In the genomic region with DNA sequence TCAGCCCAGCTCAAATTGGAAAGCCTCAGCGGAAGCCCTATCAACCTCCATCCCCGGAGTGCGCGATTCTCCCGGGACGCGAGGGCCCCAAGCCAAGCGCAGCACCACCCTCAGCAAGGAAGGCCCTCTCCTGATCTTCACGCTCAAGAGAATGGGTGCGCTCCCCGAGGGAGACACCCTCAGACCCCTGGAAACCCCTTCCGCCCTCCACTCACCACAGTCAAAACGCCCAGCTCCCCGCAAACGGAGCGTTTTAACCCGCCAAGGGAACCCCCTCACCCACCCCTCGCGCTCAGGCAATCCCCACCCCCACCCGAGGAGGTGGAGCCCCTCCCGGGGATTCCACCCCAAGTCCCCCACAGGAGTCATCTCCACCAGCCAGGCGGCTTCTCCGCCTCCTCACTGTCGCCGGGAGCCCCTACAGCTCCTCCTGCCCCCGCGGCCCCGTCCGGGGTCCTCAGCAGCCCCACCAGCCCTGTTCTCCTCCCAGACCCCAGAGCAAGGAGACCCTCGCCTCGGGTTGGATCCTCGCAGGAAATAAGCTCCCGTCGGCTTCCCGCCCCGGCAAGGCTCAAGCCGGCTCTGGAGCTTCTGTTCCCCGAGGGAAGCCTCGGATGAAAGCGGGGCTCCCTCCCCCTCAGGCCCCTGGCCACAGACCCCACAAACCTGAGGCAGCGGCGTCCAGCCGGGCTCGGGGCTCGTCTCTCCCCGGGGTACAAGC, we compare ENCODE assay signal across 8 cellular contexts. TPM values are rescaled to one million over a fixed set of nuclear protein-coding genes. Genes with fewer than 3 reads are reported as not detected.
A peak's percentile ranks its signal among the peaks of the same experiment; 100 is the strongest.
DNase-seq lines count a peak whose midpoint lies in the region; ATAC-seq and TF ChIP-seq lines count a peak whose summit lies in the region.

No MANE protein-coding gene starts in this region.

- peak overlapping the region; percentile 100 for H3K9ac ChIP-seq in OCI-LY3 (ENCODE audit: low read length)

- H3K4me3 ChIP-seq in ACC112 (ENCODE audit: low read depth, low read length): peak overlapping the region; percentile 91
- peak overlapping the region; percentile 91 for H3K4me3 ChIP-seq in OCI-LY3 (ENCODE audit: low read length)
- peak overlapping the region; percentile 100 for H3K4me3 ChIP-seq in cardiac muscle cell

- H4K20me1 ChIP-seq in OCI-LY3 (ENCODE audit: insufficient read depth, low read length): peaks cover 34% of the 10 kb centered on the region

- peak overlapping the region; percentile 84 for H3K4me3 Mint-ChIP-seq in activated naive CD4-positive, alpha-beta T cell treated with anti-CD3 and anti-CD28 coated beads, Interleukin-2, amount 10 ng/mL, durations not matched to agents 7 days and 5 days

- H3K27ac ChIP-seq in ACC112 (ENCODE audit: low read depth, low read length) (peak overlapping the region; percentile 87), OCI-LY3 (ENCODE audit: low read length) (peak overlapping the region; percentile 98), cardiac muscle cell (peak overlapping the region; percentile 91)

- peak; percentile 65 for DNase-seq in activated naive CD4-positive, alpha-beta T cell treated with anti-CD3 and anti-CD28 coated beads, Interleukin-2, amount 10 ng/mL, durations not matched to agents 7 days and 5 days
- DNase-seq in cardiac muscle cell (ENCODE audit: low read depth in 1 of 2, low spot score in 1 of 2) (peak in 1 of 2 donors; percentile 42), pons (ENCODE audit: low spot score) (peak; percentile 28), GM19240 (ENCODE audit: insufficient read length, low spot score) (no peak), NCI-H2029 (lab: John Stamatoyannopoulos, UW) (no peak)

- H3K4me2 ChIP-seq in OCI-LY3 (ENCODE audit: low read length): peak overlapping the region; percentile 78

- peaks cover 45% of the 10 kb centered on the region for H3K4me1 ChIP-seq in ACC112 (ENCODE audit: control insufficient read depth, insufficient read depth, low read length, unreplicated experiment)
- H3K4me1 ChIP-seq in OCI-LY3 (ENCODE audit: low read length): peaks cover 49% of the 10 kb centered on the region
- H3K4me1 ChIP-seq in cardiac muscle cell (ENCODE audit: low read depth): peaks cover 58% of the 10 kb centered on the region

- peaks cover 74% of the 10 kb centered on the region for H3K4me1 Mint-ChIP-seq in activated naive CD4-positive, alpha-beta T cell treated with anti-CD3 and anti-CD28 coated beads, Interleukin-2, amount 10 ng/mL, durations not matched to agents 7 days and 5 days

- ATAC-seq in GM19438 (IDR thresholded peaks at IDR 0.05; ENCODE audit: low read depth, unreplicated experiment): peak; percentile 1

- no peaks in the 10 kb centered on the region for H3K9me3 ChIP-seq in OCI-LY3 (ENCODE audit: insufficient read depth, low read length)
- H3K9me3 ChIP-seq in cardiac muscle cell (ENCODE audit: low read depth): no peaks in the 10 kb centered on the region

- TF ChIP-seq CTCF in OCI-LY3 (IDR thresholded peaks at IDR 0.05; ENCODE audit: low read depth, low read length): no peak
- TF ChIP-seq CTCF in cardiac muscle cell (IDR thresholded peaks at IDR 0.05; ENCODE audit: low read depth, low read length): no peak

- H2AFZ ChIP-seq in ACC112 (ENCODE audit: low read length, unreplicated experiment) (peak overlapping the region; percentile 84), OCI-LY3 (ENCODE audit: low read depth, low read length) (no peak overlapping the region)

- peaks cover 88% of the 10 kb centered on the region for H3K79me2 ChIP-seq in ACC112 (ENCODE audit: control insufficient read depth, insufficient read depth, low read length, unreplicated experiment)
- peaks cover 93% of the 10 kb centered on the region for H3K79me2 ChIP-seq in OCI-LY3 (ENCODE audit: low read length)

- H3K27me3 Mint-ChIP-seq in activated naive CD4-positive, alpha-beta T cell treated with anti-CD3 and anti-CD28 coated beads, Interleukin-2, amount 10 ng/mL, durations not matched to agents 7 days and 5 days: no peaks in the 10 kb centered on the region

- H3K27me3 ChIP-seq in ACC112 (ENCODE audit: insufficient read depth, low read length) (no peaks in the 10 kb centered on the region), OCI-LY3 (ENCODE audit: low read depth, low read length) (no peaks in the 10 kb centered on the region), cardiac muscle cell (no peaks in the 10 kb centered on the region)

- peaks cover 39% of the 10 kb centered on the region for H3K36me3 Mint-ChIP-seq in activated naive CD4-positive, alpha-beta T cell treated with anti-CD3 and anti-CD28 coated beads, Interleukin-2, amount 10 ng/mL, durations not matched to agents 7 days and 5 days

- H3K36me3 ChIP-seq in ACC112 (ENCODE audit: insufficient read depth, low read length) (peaks cover 13% of the 10 kb centered on the region; the same call in 1 of the 2 replicates), OCI-LY3 (replicated peaks; ENCODE audit: low read depth, low read length) (peaks cover 20% of the 10 kb centered on the region), cardiac muscle cell (no peaks in the 10 kb centered on the region)

- H3K9me3 Mint-ChIP-seq in activated naive CD4-positive, alpha-beta T cell treated with anti-CD3 and anti-CD28 coated beads, Interleukin-2, amount 10 ng/mL, durations not matched to agents 7 days and 5 days: no peaks in the 10 kb centered on the region

- CTCF ChIA-PET in activated naive CD4-positive, alpha-beta T cell treated with anti-CD3 and anti-CD28 coated beads, Interleukin-2, amount 10 ng/mL, durations not matched to agents 7 days and 5 days (lab: Charles Lee): interaction anchor here (0.9 to 2.1 kb wide), 7 partner anchors 12 to 116 kb away, joined by 3 to 11 read pairs (median 5); partner anchors contain the start of gene ATP5F1B

- peak overlapping the region; percentile 93 for H3K27ac Mint-ChIP-seq in activated naive CD4-positive, alpha-beta T cell treated with anti-CD3 and anti-CD28 coated beads, Interleukin-2, amount 10 ng/mL, durations not matched to agents 7 days and 5 days

RNA-seq across cellular contexts. Expression of gene BAZ2A, which starts 0.5 kb away (rescaled TPM):
- 72.4 and 153 TPM in 2 replicates for total RNA-seq in cardiac muscle cell
- polyA plus RNA-seq in cardiac muscle cell: 65.0 and 104 TPM in 2 replicates

RNA-seq across cellular contexts. Expression of gene ATP5F1B, which starts 16.2 kb away (rescaled TPM):
- total RNA-seq in cardiac muscle cell: 1,322 and 1,661 TPM in 2 replicates
- polyA plus RNA-seq in cardiac muscle cell: 3,161 and 3,964 TPM in 2 replicates

RNA-seq across cellular contexts. Expression of gene PTGES3, which starts 58.5 kb away (rescaled TPM):
- 59.9 and 82.2 TPM in 2 replicates for total RNA-seq in cardiac muscle cell
- 210 and 262 TPM in 2 replicates for polyA plus RNA-seq in cardiac muscle cell

Comparison
In these comparisons a context has a peak if more than half of its experiments do, and no peak if none do; other contexts are left out.
1. DNase-seq: peak in activated naive CD4-positive, alpha-beta T cell treated with anti-CD3 and anti-CD28 coated beads, Interleukin-2, amount 10 ng/mL, durations not matched to agents 7 days and 5 days (single experiment) and pons (single experiment); none in GM19240 (single experiment) and NCI-H2029 (single experiment).
2. Peak in every context shown above with its lines, with median percentiles within 50 percentile points of each other: H3K27ac ChIP-seq and H3K4me3 ChIP-seq.